In genomic region chr12:129379076-129379804, GRCh38 we compare ENCODE assay signal across 33 cellular contexts.
"Had no signal": no experiment of that assay in that cellular context is flagged by ENCODE, and none has a peak within 500 bp of the region (broad histone marks: within the 10 kb centered on the region; RNA-seq: fewer than 3 reads in every experiment).

No MANE protein-coding gene starts in this region.

- H3K27ac Mint-ChIP-seq: activated B cell treated with CpG ODN at 0.5 μM for 24 hours; activated CD8-positive, alpha-beta memory T cell treated with anti-CD3 and anti-CD28 coated beads, Interleukin-2, amount 10 ng/mL, durations not matched to agents 7 days and 5 days; activated CD8-positive, alpha-beta T cell treated with anti-CD3 and anti-CD28 coated beads, Interleukin-2, amount 10 ng/mL, durations not matched to agents 7 days and 5 days; activated naive CD4-positive, alpha-beta T cell treated with anti-CD3 and anti-CD28 coated beads, Interleukin-2, amount 10 ng/mL, durations not matched to agents 7 days and 5 days; activated naive CD4-positive, alpha-beta T cell treated with anti-CD3 and anti-CD28 coated beads, Interleukin-2, amount 50 U/mL, for 72 hours; activated naive CD8-positive, alpha-beta T cell treated with anti-CD3 and anti-CD28 coated beads, Interleukin-2, amount 10 ng/mL, durations not matched to agents 7 days and 5 days; activated T-cell treated with anti-CD3 and anti-CD28 coated beads, Interleukin-2, amount 50 U/mL, for 72 hours; effector memory CD8-positive, alpha-beta T cell; T-helper 17 cell; T-helper 2 cell treated with Interferon-gamma antibody and Interleukin-4, amounts not matched to agents 5 μg/mL and 100 μg/mL, for 36 hours had no signal

- H3K4me3 Mint-ChIP-seq: activated B cell treated with CpG ODN at 0.5 μM for 24 hours; activated CD8-positive, alpha-beta memory T cell treated with anti-CD3 and anti-CD28 coated beads, Interleukin-2, amount 10 ng/mL, durations not matched to agents 7 days and 5 days; activated CD8-positive, alpha-beta T cell treated with anti-CD3 and anti-CD28 coated beads, Interleukin-2, amount 10 ng/mL, durations not matched to agents 7 days and 5 days; activated naive CD4-positive, alpha-beta T cell treated with anti-CD3 and anti-CD28 coated beads, Interleukin-2, amount 10 ng/mL, durations not matched to agents 7 days and 5 days; activated naive CD8-positive, alpha-beta T cell treated with anti-CD3 and anti-CD28 coated beads, Interleukin-2, amount 10 ng/mL, durations not matched to agents 7 days and 5 days; activated T-cell treated with anti-CD3 and anti-CD28 coated beads, Interleukin-2, amount 50 U/mL, for 72 hours; effector memory CD8-positive, alpha-beta T cell; T-helper 17 cell; T-helper 2 cell treated with Interferon-gamma antibody and Interleukin-4, amounts not matched to agents 5 μg/mL and 100 μg/mL, for 36 hours had no signal

- H3K36me3 Mint-ChIP-seq: activated CD8-positive, alpha-beta memory T cell treated with anti-CD3 and anti-CD28 coated beads, Interleukin-2, amount 10 ng/mL, durations not matched to agents 7 days and 5 days; activated naive CD4-positive, alpha-beta T cell treated with anti-CD3 and anti-CD28 coated beads, Interleukin-2, amount 10 ng/mL, durations not matched to agents 7 days and 5 days; activated naive CD8-positive, alpha-beta T cell treated with anti-CD3 and anti-CD28 coated beads, Interleukin-2, amount 10 ng/mL, durations not matched to agents 7 days and 5 days; brain had no signal

- H3K27ac ChIP-seq: ascending aorta, breast epithelium, cardiac muscle cell, colonic mucosa, esophagus muscularis mucosa, foreskin keratinocyte, gastrocnemius medialis, WERI-Rb-1 had no signal

- H3K9me3 ChIP-seq: ascending aorta, colonic mucosa, gastrocnemius medialis had no signal

- H3K4me1 Mint-ChIP-seq: activated B cell treated with CpG ODN at 0.5 μM for 24 hours; activated CD8-positive, alpha-beta memory T cell treated with anti-CD3 and anti-CD28 coated beads, Interleukin-2, amount 10 ng/mL, durations not matched to agents 7 days and 5 days; activated naive CD4-positive, alpha-beta T cell treated with anti-CD3 and anti-CD28 coated beads, Interleukin-2, amount 10 ng/mL, durations not matched to agents 7 days and 5 days; activated naive CD8-positive, alpha-beta T cell treated with anti-CD3 and anti-CD28 coated beads, Interleukin-2, amount 10 ng/mL, durations not matched to agents 7 days and 5 days; T-helper 17 cell had no signal

- ATAC-seq: activated CD4-positive, CD25-positive, alpha-beta regulatory T cell treated with anti-CD3 and anti-CD28 coated beads, Interleukin-2, amount 50 U/mL, for 24 hours; activated CD8-positive, alpha-beta memory T cell treated with anti-CD3 and anti-CD28 coated beads, Interleukin-2, amount 10 ng/mL, durations not matched to agents 7 days and 5 days; activated CD8-positive, alpha-beta T cell treated with anti-CD3 and anti-CD28 coated beads, Interleukin-2, amount 10 ng/mL, durations not matched to agents 7 days and 5 days; activated naive CD4-positive, alpha-beta T cell treated with anti-CD3 and anti-CD28 coated beads, Interleukin-2, amount 50 U/mL, for 72 hours; activated T-cell treated with anti-CD3 and anti-CD28 coated beads, Interleukin-2, amount 50 U/mL, for 72 hours; effector memory CD8-positive, alpha-beta T cell; foreskin keratinocyte; gastrocnemius medialis; T-helper 17 cell had no signal

- H3K27me3 Mint-ChIP-seq: activated B cell treated with CpG ODN at 0.5 μM for 24 hours; activated CD8-positive, alpha-beta memory T cell treated with anti-CD3 and anti-CD28 coated beads, Interleukin-2, amount 10 ng/mL, durations not matched to agents 7 days and 5 days; activated naive CD4-positive, alpha-beta T cell treated with anti-CD3 and anti-CD28 coated beads, Interleukin-2, amount 10 ng/mL, durations not matched to agents 7 days and 5 days; activated naive CD8-positive, alpha-beta T cell treated with anti-CD3 and anti-CD28 coated beads, Interleukin-2, amount 10 ng/mL, durations not matched to agents 7 days and 5 days; T-helper 17 cell had no signal

- H3K27me3 ChIP-seq: ascending aorta, breast epithelium, colonic mucosa, foreskin keratinocyte, gastrocnemius medialis had no signal

- H3K4me1 ChIP-seq: ascending aorta, breast epithelium, colonic mucosa, esophagus muscularis mucosa, foreskin keratinocyte, gastrocnemius medialis had no signal

- H3K4me3 ChIP-seq: ascending aorta, breast epithelium, cardiac muscle cell, colonic mucosa, esophagus muscularis mucosa, gastrocnemius medialis had no signal

- H3K36me3 ChIP-seq: ascending aorta, breast epithelium, cardiac muscle cell, colonic mucosa, esophagus muscularis mucosa, gastrocnemius medialis, WERI-Rb-1 had no signal

- DNase-seq: activated B cell treated with CpG ODN at 0.5 μM for 24 hours; activated CD4-positive, alpha-beta T cell treated with anti-CD3 and anti-CD28 coated beads for 48 hours; activated CD4-positive, alpha-beta T cell treated with anti-CD3 and anti-CD28 coated beads, Interleukin-2, amount 50 U/mL, for 1 hour; activated CD4-positive, alpha-beta T cell treated with anti-CD3 and anti-CD28 coated beads, Interleukin-2, amount 50 U/mL, for 48 hours; activated CD8-positive, alpha-beta memory T cell treated with anti-CD3 and anti-CD28 coated beads, Interleukin-2, amount 10 ng/mL, durations not matched to agents 7 days and 5 days; activated CD8-positive, alpha-beta memory T cell treated with anti-CD3 and anti-CD28 coated beads, Interleukin-2, amount 50 U/mL, for 4 hours; activated CD8-positive, alpha-beta T cell treated with anti-CD3 and anti-CD28 coated beads, Interleukin-2, amount 10 ng/mL, durations not matched to agents 7 days and 5 days; activated gamma-delta T cell; activated naive CD4-positive, alpha-beta T cell; activated naive CD4-positive, alpha-beta T cell treated with anti-CD3 and anti-CD28 coated beads, Interleukin-2, amount 10 ng/mL, durations not matched to agents 7 days and 5 days; activated naive CD8-positive, alpha-beta T cell treated with anti-CD3 and anti-CD28 coated beads, Interleukin-2, amount 10 ng/mL, durations not matched to agents 7 days and 5 days; activated T-cell treated with anti-CD3 and anti-CD28 coated beads, Interleukin-2, amount 50 U/mL, for 1 hour; activated T-cell treated with anti-CD3 and anti-CD28 coated beads, Interleukin-2, amount 50 U/mL, for 72 hours; central memory CD4-positive, alpha-beta T cell; cerebellar nuclear complex; colonic mucosa; effector memory CD8-positive, alpha-beta T cell; erythroblast; foreskin keratinocyte; gastrocnemius medialis; glutamatergic neuron; T-helper 1 cell; T-helper 17 cell; T1000; WERI-Rb-1 had no signal
